Comparison of ENCODE assay signal across 13 cellular contexts in genomic region chr18:39806519-39806918, GRCh38.
DNase-seq lines count a peak whose midpoint lies in the region; FAIRE-seq and TF ChIP-seq lines count a peak whose summit lies in the region.
"Had no signal": no experiment of that assay in that cellular context is flagged by ENCODE, and none has a peak within 500 bp of the region (broad histone marks: within the 10 kb centered on the region; RNA-seq: fewer than 3 reads in every experiment).

No MANE protein-coding gene starts in this region.

- WGBS in adrenal gland, 4 donors: 60 to 72% (median 67%) methylated on average over 3 of the region's 3 CpGs

- H3K4me3 ChIP-seq in fibroblast of villous mesenchyme (ENCODE audit: low read depth, low read length) (no peak overlapping the region), adrenal gland (no peak overlapping the region)
- H3K4me3 ChIP-seq: PC-9 had no signal

- H3K4me1 ChIP-seq in adrenal gland (replicated peaks in 1 of 2): no peaks in the 10 kb centered on the region

- no peak overlapping the region for H3K27ac ChIP-seq in adrenal gland
- H3K27ac ChIP-seq: PC-9 had no signal

- in situ Hi-C loops in SK-MEL-5 (cut with HindIII; ENCODE audit: low pct_unique_long_range_greater_than_20kb, low sequenced_read_pairs): no loop called here

- TF ChIP-seq CTCF in HFFc6 (IDR thresholded peaks at IDR 0.05) (no peak), fibroblast of villous mesenchyme (IDR thresholded peaks at IDR 0.05; ENCODE audit: insufficient read depth, low read depth, low read length) (no peak), adrenal gland (IDR thresholded peaks at IDR 0.05) (no peak)

- H3K9me3 Mint-ChIP-seq in HFFc6: peaks cover 10% of the 10 kb centered on the region

- intact Hi-C loops in adrenal gland (cut with DNase I): no loop called here

- H3K36me3 Mint-ChIP-seq in HFFc6 (ENCODE audit: low read depth): no peaks in the 10 kb centered on the region; the same call in 1 of the 2 replicates
- H3K36me3 Mint-ChIP-seq: activated CD4-positive, alpha-beta memory T cell treated with anti-CD3 and anti-CD28 coated beads for 36 hours had no signal

- H3K36me3 ChIP-seq in adrenal gland (replicated peaks in 1 of 2): no peaks in the 10 kb centered on the region

- FAIRE-seq in GM12892 (lab: Jason Lieb, UNC): no peak
- FAIRE-seq: GM12891 had no signal

- H3K27me3 ChIP-seq in adrenal gland: no peaks in the 10 kb centered on the region

- H3K27me3 Mint-ChIP-seq in HFFc6 (ENCODE audit: insufficient read depth): no peaks in the 10 kb centered on the region; the same call in 1 of the 2 replicates
- H3K27me3 Mint-ChIP-seq: activated CD4-positive, alpha-beta memory T cell treated with anti-CD3 and anti-CD28 coated beads for 36 hours; stimulated activated naive CD8-positive, alpha-beta T cell treated with anti-CD3 and anti-CD28 coated beads, Interleukin-15, Interleukin-2, amounts not matched to agents 100 ng/mL and 50 ng/mL, for 24 hours had no signal

- no peak overlapping the region for H3K27ac Mint-ChIP-seq in HFFc6
- H3K27ac Mint-ChIP-seq: activated CD4-positive, alpha-beta memory T cell treated with anti-CD3 and anti-CD28 coated beads for 36 hours; stimulated activated naive CD8-positive, alpha-beta T cell treated with anti-CD3 and anti-CD28 coated beads, Interleukin-15, Interleukin-2, amounts not matched to agents 100 ng/mL and 50 ng/mL, for 24 hours had no signal

- no peak for TF ChIP-seq POLR2A in GM12892 (IDR thresholded peaks at IDR 0.05; ENCODE audit: low read depth, low read length)
- TF ChIP-seq POLR2A in adrenal gland (IDR thresholded peaks at IDR 0.05): no peak

- no peaks in the 10 kb centered on the region for H3K4me1 Mint-ChIP-seq in HFFc6 (ENCODE audit: low read depth)

- no peak overlapping the region for H3K4me3 Mint-ChIP-seq in HFFc6
- H3K4me3 Mint-ChIP-seq: activated CD4-positive, alpha-beta memory T cell treated with anti-CD3 and anti-CD28 coated beads for 36 hours; stimulated activated naive CD8-positive, alpha-beta T cell treated with anti-CD3 and anti-CD28 coated beads, Interleukin-15, Interleukin-2, amounts not matched to agents 100 ng/mL and 50 ng/mL, for 24 hours had no signal

- H3K9me3 ChIP-seq in adrenal gland (replicated peaks in 1 of 3): no peaks in the 10 kb centered on the region

- peak; percentile 32 for DNase-seq in COR-L47 (lab: John Stamatoyannopoulos, UW)
- peak; percentile 20 for DNase-seq in HFFc6
- peak; percentile 11 for DNase-seq in SK-MEL-5 (ENCODE audit: low read depth, low spot score)
- peak; percentile 28 for DNase-seq in fibroblast of villous mesenchyme (ENCODE audit: low read depth)
- DNase-seq in NCI-H1092 (lab: John Stamatoyannopoulos, UW): no peak
- DNase-seq in GM12892 (ENCODE audit: insufficient read length): no peak
- DNase-seq in adrenal gland: no peak
- DNase-seq: activated CD4-positive, alpha-beta memory T cell treated with anti-CD3 and anti-CD28 coated beads for 36 hours; cortex of kidney; PC-9; stimulated activated CD4-positive, alpha-beta T cell treated with anti-CD3 and anti-CD28 coated beads, Interleukin-12 subunit alpha, Interleukin-12 subunit beta, amount 100 ng/mL, for 4 hours had no signal

Comparison
In these comparisons a context has a peak if more than half of its experiments do, and no peak if none do; other contexts are left out.
1. DNase-seq: peak in COR-L47 (single experiment), HFFc6 (single experiment), SK-MEL-5 (single experiment) and fibroblast of villous mesenchyme (single experiment); none in NCI-H1092 (single experiment), GM12892 (single experiment) and adrenal gland (0 of 7).